ENCODE assay signal across 9 cellular contexts in genomic region chr11:3838504-3838903, GRCh38. TPM values are rescaled to one million over a fixed set of nuclear protein-coding genes. Genes with fewer than 3 reads are reported as not detected.
DNase-seq lines count a peak whose midpoint lies in the region; ATAC-seq and TF ChIP-seq lines count a peak whose summit lies in the region.
"Had no signal": no experiment of that assay in that cellular context is flagged by ENCODE, and none has a peak within 500 bp of the region (broad histone marks: within the 10 kb centered on the region; RNA-seq: fewer than 3 reads in every experiment).

No MANE protein-coding gene starts in this region.

- H3K27ac Mint-ChIP-seq in activated CD4-positive, alpha-beta memory T cell treated with anti-CD3 and anti-CD28 coated beads for 36 hours: peak overlapping the region; percentile 92

- TF ChIP-seq POLR2A in uterus (IDR thresholded peaks at IDR 0.05): no peak

- H3K4me3 ChIP-seq in right cardiac atrium (ENCODE audit: low read length) (no peak overlapping the region), uterus (no peak overlapping the region)

- DNase-seq in right cardiac atrium: no peak
- DNase-seq in cardiac septum (ENCODE audit: low spot score): no peak
- DNase-seq in activated CD4-positive, alpha-beta memory T cell treated with anti-CD3 and anti-CD28 coated beads for 36 hours: no peak
- DNase-seq in medulla oblongata (ENCODE audit: extremely low spot score): peak; percentile 51
- DNase-seq in uterus: no peak
- DNase-seq: NCI-H2171 had no signal

- peak overlapping the region; percentile 92 for H3K4me3 Mint-ChIP-seq in activated CD4-positive, alpha-beta memory T cell treated with anti-CD3 and anti-CD28 coated beads for 36 hours

- intact Hi-C loops in right cardiac atrium (cut with DNase I): no loop called here
- intact Hi-C loops in cardiac septum (cut with DNase I): no loop called here
- intact Hi-C loops in activated CD4-positive, alpha-beta memory T cell treated with anti-CD3 and anti-CD28 coated beads for 36 hours (cut with micrococcal nuclease): no loop called here
- intact Hi-C loops in uterus (cut with DNase I; ENCODE audit: low total_unique reads): no loop called here

- H3K27ac ChIP-seq in right cardiac atrium (ENCODE audit: low read length): peak overlapping the region; percentile 18
- H3K27ac ChIP-seq in uterus: no peak overlapping the region

- peaks cover 28% of the 10 kb centered on the region for H3K4me1 ChIP-seq in right cardiac atrium (ENCODE audit: control insufficient read depth, insufficient read depth, low read length)
- H3K4me1 ChIP-seq in uterus: peaks cover 0 to 9% of the 10 kb centered on the region in 2 donors

- peaks cover 49% of the 10 kb centered on the region for H3K36me3 Mint-ChIP-seq in activated CD4-positive, alpha-beta memory T cell treated with anti-CD3 and anti-CD28 coated beads for 36 hours

- CTCF ChIA-PET in activated CD4-positive, alpha-beta memory T cell treated with anti-CD3 and anti-CD28 coated beads for 36 hours (lab: Charles Lee): interaction anchor here (0.6 to 23.7 kb wide), 5 partner anchors 13 to 232 kb away, joined by 3 to 756 read pairs (median 24); partner anchors contain the start of genes PGAP2 and STIM1

- no peak for TF ChIP-seq CTCF in uterus (IDR thresholded peaks at IDR 0.05)

- no peaks in the 10 kb centered on the region for H3K27me3 Mint-ChIP-seq in activated CD4-positive, alpha-beta memory T cell treated with anti-CD3 and anti-CD28 coated beads for 36 hours

- POLR2A ChIA-PET in activated CD4-positive, alpha-beta memory T cell treated with anti-CD3 and anti-CD28 coated beads for 36 hours (lab: Charles Lee): interaction anchor here (0.6 to 5.7 kb wide), 4 partner anchors 16 to 258 kb away, joined by 3 to 124 read pairs (median 5); partner anchors contain the start of gene STIM1

- WGBS in right cardiac atrium: 77% methylated on average over 2 of the region's 2 CpGs

- H3K36me3 ChIP-seq in uterus: no peaks in the 10 kb centered on the region

- H3K9me3 Mint-ChIP-seq in activated CD4-positive, alpha-beta memory T cell treated with anti-CD3 and anti-CD28 coated beads for 36 hours: no peaks in the 10 kb centered on the region

- H3K4me1 Mint-ChIP-seq in activated CD4-positive, alpha-beta memory T cell treated with anti-CD3 and anti-CD28 coated beads for 36 hours (ENCODE audit: low read depth): peaks cover 59% of the 10 kb centered on the region

- H3K27me3 ChIP-seq in right cardiac atrium (ENCODE audit: control insufficient read depth, insufficient read depth): no peaks in the 10 kb centered on the region
- H3K27me3 ChIP-seq in uterus: no peaks in the 10 kb centered on the region

- H3K9me3 ChIP-seq in right cardiac atrium (ENCODE audit: control insufficient read depth, low read length): no peaks in the 10 kb centered on the region
- H3K9me3 ChIP-seq in uterus: no peaks in the 10 kb centered on the region

- ATAC-seq in right cardiac atrium (no peak), GM18502 (IDR thresholded peaks at IDR 0.05; ENCODE audit: poor library complexity, unreplicated experiment) (no peak), GM18498 (IDR thresholded peaks at IDR 0.05; ENCODE audit: unreplicated experiment) (no peak), GM18868 (IDR thresholded peaks at IDR 0.05; ENCODE audit: unreplicated experiment) (no peak)

RNA-seq across cellular contexts. Expression of gene RHOG, which starts 2.3 kb away (rescaled TPM):
- total RNA-seq in right cardiac atrium (10 to 100 TPM; 18.7 to 26.0 (median 25.6) TPM), cardiac septum (27.5 TPM), uterus (10 to 100 TPM; 10.5 to 46.9 (median 38.1) TPM)
- 23.7 TPM for polyA plus RNA-seq in right cardiac atrium
- total RNA-seq in activated CD4-positive, alpha-beta memory T cell treated with anti-CD3 and anti-CD28 coated beads for 36 hours: 100 to 1,000 TPM; 181 to 186 TPM

RNA-seq across cellular contexts. Expression of gene STIM1, which starts 17.0 kb away (rescaled TPM):
- 10 to 100 TPM; 14.4 to 19.3 (median 16.6) TPM for total RNA-seq in right cardiac atrium
- 10.8 TPM for polyA plus RNA-seq in right cardiac atrium
- total RNA-seq in cardiac septum: 40.4 TPM
- 10 to 100 TPM; 55.9 to 61.1 TPM for total RNA-seq in activated CD4-positive, alpha-beta memory T cell treated with anti-CD3 and anti-CD28 coated beads for 36 hours
- 100 to 1,000 TPM in 1 of 4 donors, 10 to 100 TPM in 3; 37.6 to 114 (median 56.3) TPM for total RNA-seq in uterus

RNA-seq across cellular contexts. Expression of gene PGAP2, which starts 30.1 kb away (rescaled TPM):
- total RNA-seq in right cardiac atrium (10 to 100 TPM; 12.4 to 19.5 (median 15.2) TPM), cardiac septum (22.7 TPM), uterus (10 to 100 TPM in 3 of 4 donors, not detected in 1; 12.2 to 16.5 (median 13.8) TPM)
- 13.9 TPM for polyA plus RNA-seq in right cardiac atrium
- total RNA-seq in activated CD4-positive, alpha-beta memory T cell treated with anti-CD3 and anti-CD28 coated beads for 36 hours: 10 to 100 TPM; 27.4 to 30.2 TPM

RNA-seq across cellular contexts. Expression of gene NUP98, which starts 41.1 kb away (rescaled TPM):
- total RNA-seq in right cardiac atrium: 10 to 100 TPM; 38.8 to 55.9 (median 43.4) TPM
- 22.9 TPM for polyA plus RNA-seq in right cardiac atrium
- total RNA-seq in cardiac septum: 49.6 TPM
- 100 to 1,000 TPM in 1 of 2 experiments, 10 to 100 TPM in 1; 90.6 to 104 TPM for total RNA-seq in activated CD4-positive, alpha-beta memory T cell treated with anti-CD3 and anti-CD28 coated beads for 36 hours
- total RNA-seq in uterus: 100 to 1,000 TPM in 3 of 4 donors, 10 to 100 TPM in 1; 55.1 to 189 (median 123) TPM
